8 cellular contexts compared by ENCODE assay signal in the genomic region with DNA sequence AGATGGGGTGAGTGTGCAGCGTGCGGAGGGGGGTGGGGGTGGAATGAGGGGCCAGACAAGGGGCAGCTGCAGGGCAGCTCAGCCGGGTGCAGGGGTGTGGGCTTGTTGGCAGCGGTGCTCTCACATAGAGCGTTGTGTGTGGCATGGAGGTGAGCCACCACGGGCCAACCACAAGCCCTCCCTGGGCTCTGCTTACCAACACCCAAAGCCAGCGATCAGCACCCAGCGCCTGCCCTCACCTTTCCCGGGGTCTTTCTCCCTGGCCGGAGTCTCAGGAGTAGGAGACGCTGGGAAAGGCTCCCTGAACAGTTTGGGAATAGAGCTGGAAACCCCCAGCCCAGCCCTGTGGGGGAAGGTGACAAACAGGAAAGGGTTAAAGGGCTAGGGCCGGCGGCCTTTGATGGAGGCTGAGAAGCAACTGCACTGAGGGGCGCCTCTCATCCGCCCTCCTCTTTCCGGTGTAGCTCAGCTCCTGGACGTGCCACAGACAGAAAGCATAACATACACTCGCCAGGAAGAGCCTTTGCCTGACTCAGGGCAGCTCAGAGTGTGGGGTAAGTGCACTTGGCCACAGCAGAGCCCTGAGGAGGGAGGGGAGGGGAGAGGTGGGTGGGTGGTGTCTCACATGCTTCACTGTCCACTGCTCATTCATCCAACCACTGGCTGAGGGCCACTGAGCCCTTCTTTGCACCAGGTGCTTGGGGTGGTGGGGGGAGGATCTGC. TPM values are rescaled to one million over a fixed set of nuclear protein-coding genes. Genes with fewer than 3 reads are reported as not detected.
DNase-seq lines count a peak whose midpoint lies in the region; ATAC-seq and TF ChIP-seq lines count a peak whose summit lies in the region.

No MANE protein-coding gene starts in this region.

- peaks cover 90% of the 10 kb centered on the region for H3K4me1 Mint-ChIP-seq in activated CD8-positive, alpha-beta T cell treated with anti-CD3 and anti-CD28 coated beads for 36 hours (ENCODE audit: low read depth)

- POLR2A ChIA-PET in activated CD8-positive, alpha-beta T cell treated with anti-CD3 and anti-CD28 coated beads for 36 hours (lab: Charles Lee) = interaction anchor here (0.6 to 1.6 kb wide), 14 partner anchors 9 to 663 kb away, joined by 3 to 5 read pairs (median 3); no protein-coding TSS in a partner anchor

- ATAC-seq in GM21390 (IDR thresholded peaks at IDR 0.05; ENCODE audit: unreplicated experiment) = peak; percentile 2
- peak; percentile 75 for ATAC-seq in activated CD8-positive, alpha-beta T cell treated with anti-CD3 and anti-CD28 coated beads for 36 hours

- intact Hi-C loops in activated CD8-positive, alpha-beta T cell treated with anti-CD3 and anti-CD28 coated beads for 36 hours (cut with micrococcal nuclease) = no loop called here
- intact Hi-C loops in esophagus squamous epithelium (cut with DNase I) = no loop called here

- CTCF ChIA-PET in activated CD8-positive, alpha-beta T cell treated with anti-CD3 and anti-CD28 coated beads for 36 hours (lab: Charles Lee) = interaction anchor here (0.5 to 3.5 kb wide), 17 partner anchors 9 to 448 kb away, joined by 3 to 41 read pairs (median 5); a partner anchor contains a TSS

- TF ChIP-seq POLR2A in esophagus squamous epithelium (IDR thresholded peaks at IDR 0.05) = no peak

- WGBS in esophagus squamous epithelium, 2 donors = 2 to 7% methylated on average over 5 to 7 of the region's 18 CpGs

- peak overlapping the region; percentile 60 to 78 (median 75) for H3K4me3 ChIP-seq in esophagus squamous epithelium
- peak overlapping the region; percentile 51 for H3K4me3 ChIP-seq in neuron (ENCODE audit: low read length)

- no peaks in the 10 kb centered on the region for H3K9me3 Mint-ChIP-seq in activated CD8-positive, alpha-beta T cell treated with anti-CD3 and anti-CD28 coated beads for 36 hours

- H3K4me1 ChIP-seq in esophagus squamous epithelium = peaks cover 32 to 70% (median 38%) of the 10 kb centered on the region in 3 donors
- H3K4me1 ChIP-seq in neuron (ENCODE audit: insufficient read depth, low read length) = peaks cover 22% of the 10 kb centered on the region

- H3K36me3 ChIP-seq in esophagus squamous epithelium (peaks cover 0 to 34% (median 3%) of the 10 kb centered on the region in 3 donors), neuron (ENCODE audit: insufficient read depth, low read length) (no peaks in the 10 kb centered on the region)

- DNase-seq in COLO829 (ENCODE audit: low spot score) (peak; percentile 81), Kasumi-1 (lab: John Stamatoyannopoulos, UW) (peak; percentile 78 to 85), esophagus squamous epithelium (lab: John Stamatoyannopoulos, UW) (no peak), NCI-H2081 treated with DMSO at 0.1 percent for 48 hours (lab: John Stamatoyannopoulos, UW) (no peak), anterior cingulate cortex (lab: John Stamatoyannopoulos, UW) (no peak)
- peak; percentile 86 for DNase-seq in activated CD8-positive, alpha-beta T cell treated with anti-CD3 and anti-CD28 coated beads for 36 hours

- H3K27me3 ChIP-seq in esophagus squamous epithelium = no peaks in the 10 kb centered on the region
- no peaks in the 10 kb centered on the region for H3K27me3 ChIP-seq in neuron (ENCODE audit: insufficient read depth, low read length)

- H2AFZ ChIP-seq in neuron (ENCODE audit: low read depth, low read length) = peak overlapping the region; percentile 88

- no peaks in the 10 kb centered on the region for H3K27me3 Mint-ChIP-seq in activated CD8-positive, alpha-beta T cell treated with anti-CD3 and anti-CD28 coated beads for 36 hours

- peak overlapping the region; percentile 73 for H3K4me3 Mint-ChIP-seq in activated CD8-positive, alpha-beta T cell treated with anti-CD3 and anti-CD28 coated beads for 36 hours

- TF ChIP-seq CTCF in activated CD8-positive, alpha-beta T cell treated with anti-CD3 and anti-CD28 coated beads for 36 hours (IDR thresholded peaks at IDR 0.05) = no peak
- no peak for TF ChIP-seq CTCF in esophagus squamous epithelium (IDR thresholded peaks at IDR 0.05)

- no peaks in the 10 kb centered on the region for H3K9me3 ChIP-seq in esophagus squamous epithelium
- H3K9me3 ChIP-seq in neuron (ENCODE audit: low read length) = no peaks in the 10 kb centered on the region

- peak overlapping the region; percentile 76 to 87 (median 84) for H3K27ac ChIP-seq in esophagus squamous epithelium

- peaks cover 25% of the 10 kb centered on the region for H3K36me3 Mint-ChIP-seq in activated CD8-positive, alpha-beta T cell treated with anti-CD3 and anti-CD28 coated beads for 36 hours (ENCODE audit: low read depth)

- peak overlapping the region; percentile 94 for H3K27ac Mint-ChIP-seq in activated CD8-positive, alpha-beta T cell treated with anti-CD3 and anti-CD28 coated beads for 36 hours

RNA-seq across cellular contexts. Expression of a gene that starts 0.6 kb away (rescaled TPM):
- total RNA-seq in activated CD8-positive, alpha-beta T cell treated with anti-CD3 and anti-CD28 coated beads for 36 hours = 10 to 100 TPM; 14.3 to 14.9 TPM
- total RNA-seq in esophagus squamous epithelium = 10 to 100 TPM; 12.6 to 23.7 (median 18.1) TPM

RNA-seq across cellular contexts. Expression of a gene that starts 36.5 kb away (rescaled TPM):
- 100 to 1,000 TPM; 215 to 218 TPM for total RNA-seq in activated CD8-positive, alpha-beta T cell treated with anti-CD3 and anti-CD28 coated beads for 36 hours
- total RNA-seq in esophagus squamous epithelium = 10 to 100 TPM; 29.2 to 85.3 (median 35.1) TPM

Comparison
In these comparisons a context has a peak if more than half of its experiments do, and no peak if none do; other contexts are left out.
1. DNase-seq: peak in COLO829 (single experiment), Kasumi-1 (2 of 2) and activated CD8-positive, alpha-beta T cell treated with anti-CD3 and anti-CD28 coated beads for 36 hours (single experiment); none in esophagus squamous epithelium (single experiment), NCI-H2081 treated with DMSO at 0.1 percent for 48 hours (single experiment) and anterior cingulate cortex (0 of 58).